ENCODE assay signal across 1 cellular context in the genomic region with DNA sequence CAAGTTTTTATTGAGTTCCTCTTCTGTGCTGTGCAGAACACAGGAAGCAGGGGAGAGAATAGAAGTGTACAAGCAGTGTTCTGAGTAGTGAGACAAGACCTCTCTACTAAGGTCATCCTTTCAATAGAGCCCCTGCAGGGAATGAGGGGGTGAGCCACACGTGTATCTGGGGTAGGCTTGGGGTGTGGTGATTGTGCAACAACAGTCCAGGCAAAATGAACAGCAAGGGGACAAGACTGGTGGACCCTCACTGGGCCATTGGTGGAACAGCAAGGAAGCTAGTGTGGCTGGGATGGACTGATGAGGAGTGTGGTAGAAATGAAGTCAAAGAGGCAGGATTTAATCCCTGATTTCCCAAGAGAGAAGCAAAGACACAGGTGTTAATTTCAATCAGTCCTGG.
TF ChIP-seq lines count a peak whose summit lies in the region.

No MANE protein-coding gene starts in this region.

TF ChIP-seq in HepG2, 621 proteins besides CTCF, POLR2A, EP300 and RAD21:
- peak; percentile 43; the same call in 1 of the 2 replicates for TF ChIP-seq CEBPB (IDR thresholded peaks at IDR 0.05; ENCODE audit: borderline replicate concordance, low read depth, low read length)
- no peak for TF ChIP-seq ZNF605 (CRISPR knock-in tag; IDR thresholded peaks at IDR 0.05)
TF ChIP-seq in HepG2: peak in this region for 1.
